Comparison of ENCODE assay signal across 8 cellular contexts in genomic region chr6:138106665-138107077, GRCh38. TPM values are rescaled to one million over a fixed set of nuclear protein-coding genes. Genes with fewer than 3 reads are reported as not detected.
DNase-seq lines count a peak whose midpoint lies in the region; ATAC-seq and TF ChIP-seq lines count a peak whose summit lies in the region.

No MANE protein-coding gene starts in this region.

- intact Hi-C loops in heart right ventricle (cut with DNase I), result loop anchor here in 9 of 10 donors (5.0 to 10.0 kb wide), 5 partner anchors 104 to 412 kb away; no protein-coding TSS in a partner anchor
- intact Hi-C loops in left cardiac atrium (cut with DNase I), result loop anchor here in 1 of 2 donors (5.0 to 10.0 kb wide), 2 partner anchors 296 to 402 kb away; partner anchors contain the start of gene HEBP2
- intact Hi-C loops in body of pancreas (cut with DNase I), result no loop called here
- intact Hi-C loops in upper lobe of right lung (cut with DNase I), result loop anchor here (5.0 kb wide), 1 partner anchor 104 kb away; no protein-coding TSS in a partner anchor

- TF ChIP-seq POLR2A in body of pancreas (IDR thresholded peaks at IDR 0.05), result no peak

- H3K36me3 Mint-ChIP-seq in memory B cell, result no peaks in the 10 kb centered on the region

- H3K27me3 Mint-ChIP-seq in memory B cell, result peaks cover 23% of the 10 kb centered on the region

- H3K4me3 Mint-ChIP-seq in memory B cell, result peak overlapping the region; percentile 95

- peak overlapping the region; percentile 82 for H3K27ac Mint-ChIP-seq in memory B cell

- DNase-seq in heart right ventricle (no peak), left cardiac atrium (no peak), body of pancreas (no peak), memory B cell (ENCODE audit: low spot score in 2 of 2) (no peak), upper lobe of right lung (no peak), omental fat pad (ENCODE audit: low spot score) (no peak), NCI-H2029 (lab: John Stamatoyannopoulos, UW) (no peak), COR-L47 (lab: John Stamatoyannopoulos, UW) (no peak)

- ATAC-seq in heart right ventricle (peak in 1 of 8 donors; percentile 32), left cardiac atrium (no peak), body of pancreas (no peak), memory B cell (ENCODE audit: low read depth) (no peak), upper lobe of right lung (no peak), omental fat pad (ENCODE audit: low FRiP score) (no peak)

- H3K4me1 ChIP-seq in heart right ventricle, result peaks cover 0 to 22% (median 13%) of the 10 kb centered on the region in 9 donors
- peaks cover 22% of the 10 kb centered on the region for H3K4me1 ChIP-seq in body of pancreas
- H3K4me1 ChIP-seq in upper lobe of right lung, result no peaks in the 10 kb centered on the region

- H3K27ac ChIP-seq in heart right ventricle (peak overlapping the region; percentile 31 to 91 (median 84)), body of pancreas (peak overlapping the region; percentile 71 to 94 (median 90)), upper lobe of right lung (peak overlapping the region; percentile 84)

- H3K9me3 ChIP-seq in heart right ventricle (no peaks in the 10 kb centered on the region), body of pancreas (no peaks in the 10 kb centered on the region), upper lobe of right lung (no peaks in the 10 kb centered on the region)

- TF ChIP-seq CTCF in heart right ventricle (IDR thresholded peaks at IDR 0.05) (no peak), body of pancreas (IDR thresholded peaks at IDR 0.05) (no peak), upper lobe of right lung (IDR thresholded peaks at IDR 0.05) (no peak), omental fat pad (IDR thresholded peaks at IDR 0.05) (no peak)

- H3K27me3 ChIP-seq in heart right ventricle, result peaks cover 0 to 61% (median 21%) of the 10 kb centered on the region in 7 donors
- no peaks in the 10 kb centered on the region for H3K27me3 ChIP-seq in body of pancreas
- H3K27me3 ChIP-seq in upper lobe of right lung, result peaks cover 26% of the 10 kb centered on the region

- H3K4me1 Mint-ChIP-seq in memory B cell, result peaks cover 17% of the 10 kb centered on the region

- H3K9me3 Mint-ChIP-seq in memory B cell, result no peaks in the 10 kb centered on the region

- WGBS in heart right ventricle, 2 donors, result 4% methylated on average over 17 of the region's 17 CpGs
- 2 to 3% methylated on average over 17 of the region's 17 CpGs for whole genome bisulfite sequencing in body of pancreas, 2 donors

- H3K36me3 ChIP-seq in heart right ventricle (no peaks in the 10 kb centered on the region), body of pancreas (replicated peaks in 1 of 2; ENCODE audit: insufficient read depth in 1 of 2, low read depth in 2 of 2) (no peaks in the 10 kb centered on the region), upper lobe of right lung (no peaks in the 10 kb centered on the region)

- H3K4me3 ChIP-seq in heart right ventricle (peak overlapping the region; percentile 42 to 87 (median 76)), body of pancreas (peak overlapping the region; percentile 41 to 48), upper lobe of right lung (peak overlapping the region; percentile 67)

RNA-seq across cellular contexts. Expression of gene PERP, which starts 0.5 kb away (rescaled TPM):
- 10 to 100 TPM; 42.3 to 70.1 (median 56.7) TPM for total RNA-seq in heart right ventricle
- polyA plus RNA-seq in heart right ventricle, result 10 to 100 TPM; 29.3 to 30.4 TPM
- total RNA-seq in left cardiac atrium, result 10 to 100 TPM; 36.7 to 45.6 TPM
- 10 to 100 TPM; 16.5 to 35.8 TPM for total RNA-seq in body of pancreas
- total RNA-seq in upper lobe of right lung, result 33.2 TPM
- 10 to 100 TPM in 3 of 4 donors, 1 to 10 TPM in 1; 7.6 to 75.4 (median 23.1) TPM for total RNA-seq in omental fat pad

RNA-seq across cellular contexts. Expression of gene ARFGEF3, which starts 55.1 kb away (rescaled TPM):
- total RNA-seq in heart right ventricle, result 10 to 100 TPM in 2 of 10 donors, 1 to 10 TPM in 8; 1.1 to 11.1 (median 4.6) TPM
- under 1 TPM; 0.33 to 0.73 TPM for polyA plus RNA-seq in heart right ventricle
- 1 to 10 TPM; 1.4 to 2.7 TPM for total RNA-seq in left cardiac atrium
- total RNA-seq in body of pancreas, result 10 to 100 TPM; 13.5 to 21.8 TPM
- total RNA-seq in upper lobe of right lung, result 27.2 TPM
- total RNA-seq in omental fat pad, result 10 to 100 TPM in 1 of 4 donors, 1 to 10 TPM in 3; 4.3 to 12.7 (median 6.8) TPM
